Comparison of ENCODE assay signal across 21 cellular contexts in genomic region chr6:34126419-34126818, GRCh38. TPM values are rescaled to one million over a fixed set of nuclear protein-coding genes. Genes with fewer than 3 reads are reported as not detected.
A peak's percentile ranks its signal among the peaks of the same experiment; 100 is the strongest.
DNase-seq lines count a peak whose midpoint lies in the region; ATAC-seq, FAIRE-seq and TF ChIP-seq lines count a peak whose summit lies in the region.
"Had no signal": no experiment of that assay in that cellular context is flagged by ENCODE, and none has a peak within 500 bp of the region (broad histone marks: within the 10 kb centered on the region; RNA-seq: fewer than 3 reads in every experiment).

No MANE protein-coding gene starts in this region.

- TF ChIP-seq RAD21 in H1 (IDR thresholded peaks at IDR 0.05 in 1 of 2, conservative IDR thresholded peaks at IDR 0.05 in 1 of 2; ENCODE audit: low read depth in 2 of 2, low read length in 2 of 2), result peak in 1 of 2 experiments; percentile 3; a peak in 1 of 4 replicates

- peaks cover 10% of the 10 kb centered on the region; the same call in 1 of the 2 replicates for H3K79me1 ChIP-seq in H1 (ENCODE audit: low read depth, low read length)

- H3K27me3 ChIP-seq in H1 (replicated peaks in 1 of 4; ENCODE audit: control insufficient read depth in 3 of 4, extremely low read depth in 1 of 4, insufficient read depth in 3 of 4, low read length in 3 of 4), result no peaks in the 10 kb centered on the region

- H2AFZ ChIP-seq in H1 (ENCODE audit: low read length), result no peak overlapping the region

- 97% methylated on average over 3 of the region's 3 CpGs; no CpG with 5 or more reads in 1 of the 2 experiments for WGBS in H1 (ENCODE audit: extremely low coverage in 1 of 2, insufficient coverage in 1 of 2, insufficient read length in 1 of 2, insufficient replicate concordance in 2 of 2, low coverage in 1 of 2, low lambda C conversion rate in 2 of 2, missing lambda C conversion rate in 1 of 2), 2 experiments

- H4K5ac ChIP-seq in H1 (ENCODE audit: insufficient read length, low read depth, low read length), result no peak overlapping the region

- TF ChIP-seq CTCF in GM12872 (IDR thresholded peaks at IDR 0.05; ENCODE audit: insufficient read depth, low read depth, low read length) (peak; percentile 23; the same call in 2 of the 3 replicates), GM12875 (IDR thresholded peaks at IDR 0.05; ENCODE audit: borderline replicate concordance, insufficient read depth, low read depth, low read length) (0 out of 2 replicates have a peak, but pooled peaks have one; percentile 7), NB4 (IDR thresholded peaks at IDR 0.05; ENCODE audit: low read depth, low read length) (peak; percentile 7), H1 (IDR thresholded peaks at IDR 0.05; ENCODE audit: control extremely low read depth in 1 of 3, insufficient read depth in 1 of 3, low read depth in 1 of 3, low read length in 3 of 3) (peak in 2 of 3 experiments; percentile 14 to 42; a peak in 2 of 4 replicates)

- TF ChIP-seq POLR2A in NB4 (IDR thresholded peaks at IDR 0.05; ENCODE audit: extremely low read depth, insufficient read length), result no peak
- no peak for TF ChIP-seq POLR2A in H1 (IDR thresholded peaks at IDR 0.05; ENCODE audit: control extremely low read depth in 1 of 2, low read depth in 2 of 2, low read length in 2 of 2)

- H3K4ac ChIP-seq in H1 (replicated peaks; ENCODE audit: insufficient read length, low read depth, low read length), result no peak overlapping the region

- H2BK5ac ChIP-seq in H1 (ENCODE audit: low read depth, low read length), result no peak overlapping the region

- no peak overlapping the region for H3K9ac ChIP-seq in H1 (replicated peaks in 1 of 4; ENCODE audit: extremely low read depth in 1 of 4, low read depth in 3 of 4, low read length in 3 of 4)
- H3K9ac ChIP-seq: BLaER1 treated with 17β-estradiol and CSF1 and Interleukin-3, amounts not matched to agents 10 nM and 100 nM had no signal

- no peak overlapping the region for H3K56ac ChIP-seq in H1 (replicated peaks; ENCODE audit: insufficient read length, low read depth, low read length)

- no peak overlapping the region for H2BK15ac ChIP-seq in H1 (ENCODE audit: low read length)

- TF ChIP-seq EP300 in H1 (IDR thresholded peaks at IDR 0.05; ENCODE audit: borderline replicate concordance in 1 of 2, low read depth in 2 of 2, low read length in 2 of 2), result no peak

- H2BK20ac ChIP-seq in H1 (ENCODE audit: low read length), result no peak overlapping the region

- H3K36me3 ChIP-seq in H1 (ENCODE audit: control insufficient read depth in 2 of 4, insufficient read depth in 4 of 4, low read length in 3 of 4), result no peaks in the 10 kb centered on the region; a peak in 1 of 8 replicates
- H3K36me3 ChIP-seq: BLaER1 treated with 17β-estradiol and CSF1 and Interleukin-3, amounts not matched to agents 10 nM and 100 nM had no signal

- no peak overlapping the region for H3K14ac ChIP-seq in H1 (ENCODE audit: insufficient read length)

- no peak overlapping the region for H4K8ac ChIP-seq in H1 (ENCODE audit: extremely low read depth, insufficient read depth, low read length)

- H3K23me2 ChIP-seq in H1 (ENCODE audit: low read depth, low read length), result no peaks in the 10 kb centered on the region

- H2BK12ac ChIP-seq in H1 (ENCODE audit: low read depth, low read length), result no peak overlapping the region

- H3K27ac ChIP-seq in H1 (ENCODE audit: low read depth, low read length), result no peak overlapping the region
- H3K27ac ChIP-seq: BLaER1 treated with 17β-estradiol and CSF1 and Interleukin-3, amounts not matched to agents 10 nM and 100 nM; HL-60 had no signal

- CTCF ChIA-PET in H1 (lab: Charles Lee; ENCODE audit: partially characterized antibody), result interaction anchor here (0.6 to 4.3 kb wide), 24 partner anchors 9 to 616 kb away, joined by 3 to 31 read pairs (median 4); partner anchors contain the start of gene GRM4

- H4K20me1 ChIP-seq in H1 (replicated peaks in 1 of 2; ENCODE audit: control insufficient read depth in 1 of 2, insufficient read depth in 2 of 2, low read length in 2 of 2), result peaks cover 0 to 2% of the 10 kb centered on the region in 2 experiments

- no peak for FAIRE-seq in H1 (lab: Jason Lieb, UNC)
- FAIRE-seq: G401.6, GM12878, GM18507 had no signal

- H2BK120ac ChIP-seq in H1 (replicated peaks; ENCODE audit: low read depth, low read length), result no peak overlapping the region

- no peak for DNase-seq in NB4 (ENCODE audit: low read depth)
- no peak for DNase-seq in H1 (ENCODE audit: low read depth in 1 of 2, low spot score in 2 of 2)
- DNase-seq in stimulated activated CD4-positive, alpha-beta T cell treated with anti-CD3 and anti-CD28 coated beads, Interleukin-12 subunit alpha, Interleukin-12 subunit beta, amount 100 ng/mL, for 4 hours, result no peak
- DNase-seq in activated naive CD4-positive, alpha-beta T cell treated with anti-CD3 and anti-CD28 coated beads, Interleukin-2, amount 50 U/mL, for 16 hours, result no peak
- no peak for DNase-seq in pons (ENCODE audit: low spot score)
- DNase-seq: AML-193; Calu3; CD4-positive, alpha-beta T cell; DMS153; DMS79 treated with DMSO at 0.1 percent for 48 hours; EL had no signal

- H3K4me3 ChIP-seq in GM12875 (ENCODE audit: low read depth, low read length) (no peak overlapping the region), NB4 (ENCODE audit: low read depth, low read length) (no peak overlapping the region), H1 (ENCODE audit: extremely low read depth in 1 of 4, insufficient read depth in 2 of 4, low read depth in 3 of 4, low read length in 4 of 4) (no peak overlapping the region)
- H3K4me3 ChIP-seq: BLaER1 treated with 17β-estradiol and CSF1 and Interleukin-3, amounts not matched to agents 10 nM and 100 nM; GM12878 had no signal

- H3K18ac ChIP-seq in H1 (ENCODE audit: extremely low read depth, low read length), result no peak overlapping the region

- ATAC-seq in GM18868 (IDR thresholded peaks at IDR 0.05; ENCODE audit: unreplicated experiment), result no peak
- ATAC-seq: GM12878, HCT116 had no signal

- H3K4me2 ChIP-seq in H1 (ENCODE audit: insufficient read depth in 1 of 2, low read depth in 2 of 2, low read length in 2 of 2), result no peak overlapping the region
- H3K4me2 ChIP-seq: BLaER1 treated with 17β-estradiol and CSF1 and Interleukin-3, amounts not matched to agents 10 nM and 100 nM had no signal

- no peaks in the 10 kb centered on the region for H3K79me2 ChIP-seq in H1 (ENCODE audit: control insufficient read depth in 1 of 2, insufficient read depth in 2 of 2, low read length in 2 of 2)

- POLR2A ChIA-PET in H1 (lab: Charles Lee; ENCODE audit: partially characterized antibody), result interaction anchor here (1.4 kb wide), 2 partner anchors 16 to 114 kb away, joined by 3 read pairs; no protein-coding TSS in a partner anchor

- peaks cover 18 to 22% (median 21%) of the 10 kb centered on the region in 4 experiments for H3K4me1 ChIP-seq in H1 (replicated peaks in 1 of 4; ENCODE audit: control insufficient read depth in 3 of 4, insufficient read depth in 4 of 4, low read length in 3 of 4)

- no peak overlapping the region for H3K23ac ChIP-seq in H1 (ENCODE audit: insufficient read length)

- H3K9me3 ChIP-seq in H1 (ENCODE audit: insufficient read depth in 2 of 2, low read depth in 1 of 2, low read length in 1 of 2), result no peaks in the 10 kb centered on the region
- H3K9me3 ChIP-seq: BLaER1 treated with 17β-estradiol and CSF1 and Interleukin-3, amounts not matched to agents 10 nM and 100 nM had no signal

- no peak overlapping the region for H2AK5ac ChIP-seq in H1 (ENCODE audit: low read depth, low read length)

- no peak overlapping the region for H4K91ac ChIP-seq in H1 (replicated peaks; ENCODE audit: insufficient read length, low read length)

TF ChIP-seq in H1, 55 proteins besides CTCF, POLR2A, EP300 and RAD21:
- no peak for TF ChIP-seq SIX5 (IDR thresholded peaks at IDR 0.05; ENCODE audit: low read depth, low read length)
- TF ChIP-seq SP1 (IDR thresholded peaks at IDR 0.05; ENCODE audit: low read depth, low read length), result no peak
- no peak for TF ChIP-seq SIN3A (conservative IDR thresholded peaks at IDR 0.05 in 1 of 2, IDR thresholded peaks at IDR 0.05 in 1 of 2; ENCODE audit: low read depth in 1 of 2, low read length in 2 of 2)
- TF ChIP-seq PHF8 (conservative IDR thresholded peaks at IDR 0.05; ENCODE audit: low read depth, low read length), result no peak
- TF ChIP-seq SUZ12 (IDR thresholded peaks at IDR 0.05; ENCODE audit: low read length), result no peak

RNA-seq across cellular contexts. Expression of gene GRM4, which starts 19.5 kb away (rescaled TPM):
- total RNA-seq in H1 (2021; fragmentation: NEBNext Ultra II Directional; extraction: Animal tissue kit (Norgen Biotek cat#: 25700)), result 18.7 and 21.5 TPM in 2 replicates
- 19.6 and 24.2 TPM in 2 replicates for polyA plus RNA-seq in H1 (2011; rRNA removed)
- 9.2 TPM for polyA plus RNA-seq in H1 (2011; cell fraction: cytosol; rRNA removed)
- polyA plus RNA-seq in H1 (2011; cell fraction: nucleus; rRNA removed), result 32.8 TPM
- 9.0 to 19.1 TPM (median 15.6 TPM) in 4 replicates for polyA plus RNA-seq in H1 (2012, experiment 1 of 2)
- polyA plus RNA-seq in H1 (2012, experiment 2 of 2), result 9.6 TPM
- 27.2 TPM for polyA plus RNA-seq in H1 (2013, experiment 1 of 2)
- polyA plus RNA-seq in H1 (2013, experiment 2 of 2), result 27.6 TPM
- polyA minus RNA-seq in H1 (2011; rRNA and poly(A)+ RNA removed), result 15.4 and 22.9 TPM in 2 replicates
- 17.1 TPM for polyA minus RNA-seq in H1 (2011; cell fraction: cytosol; rRNA and poly(A)+ RNA removed)
- 16.3 TPM for polyA minus RNA-seq in H1 (2011; cell fraction: nucleus; rRNA and poly(A)+ RNA removed)
- total RNA-seq: Calu3, H4 had no signal
